ENCODE assay signal across 1 cellular context in the genomic region with DNA sequence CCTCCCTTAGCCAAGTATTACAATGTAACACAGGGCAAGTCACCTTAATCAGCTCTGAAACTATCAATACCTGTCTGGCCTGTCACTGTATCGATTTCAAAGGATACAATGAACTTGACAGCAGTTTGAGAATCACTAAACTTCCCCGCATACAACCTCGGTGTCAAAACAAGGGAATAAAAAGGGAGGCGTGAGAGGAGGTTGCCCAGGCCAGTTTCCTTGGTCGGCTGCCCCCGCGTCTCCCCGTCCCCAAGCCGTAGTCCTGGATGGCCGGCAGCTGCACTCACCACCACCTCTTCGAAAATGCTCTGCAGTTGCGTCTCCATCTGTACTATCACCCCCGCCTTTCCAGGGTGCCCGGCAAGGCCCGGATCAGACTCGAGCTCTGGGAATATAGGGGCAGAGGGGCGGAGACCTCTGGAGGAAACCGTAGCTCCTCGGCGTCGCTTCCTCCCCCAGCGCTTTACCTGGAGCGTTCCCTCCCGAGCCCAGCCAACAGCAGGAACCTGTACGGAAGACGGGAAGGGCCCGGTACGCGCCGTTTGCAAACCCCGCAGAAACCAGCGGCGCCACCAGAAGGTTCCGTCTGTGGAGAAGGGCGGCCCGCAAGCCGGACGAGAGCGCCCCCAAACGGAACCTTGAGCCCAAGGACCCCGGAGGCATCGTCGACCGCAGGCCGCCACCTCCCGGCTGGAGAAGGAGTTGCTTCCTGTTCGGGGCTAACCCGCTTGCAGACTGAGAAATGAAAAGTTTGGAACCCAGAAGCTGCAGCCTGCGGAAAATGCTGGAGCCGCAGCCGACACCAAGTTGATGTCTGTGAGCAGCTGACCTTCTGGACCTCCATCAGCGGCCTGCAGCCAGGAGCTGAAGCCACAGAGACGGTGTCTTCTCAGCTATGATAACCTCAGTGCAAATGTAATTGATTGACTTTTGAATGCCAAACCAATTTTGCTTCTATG.
TF ChIP-seq lines count a peak whose summit lies in the region.

A gene with protein sequence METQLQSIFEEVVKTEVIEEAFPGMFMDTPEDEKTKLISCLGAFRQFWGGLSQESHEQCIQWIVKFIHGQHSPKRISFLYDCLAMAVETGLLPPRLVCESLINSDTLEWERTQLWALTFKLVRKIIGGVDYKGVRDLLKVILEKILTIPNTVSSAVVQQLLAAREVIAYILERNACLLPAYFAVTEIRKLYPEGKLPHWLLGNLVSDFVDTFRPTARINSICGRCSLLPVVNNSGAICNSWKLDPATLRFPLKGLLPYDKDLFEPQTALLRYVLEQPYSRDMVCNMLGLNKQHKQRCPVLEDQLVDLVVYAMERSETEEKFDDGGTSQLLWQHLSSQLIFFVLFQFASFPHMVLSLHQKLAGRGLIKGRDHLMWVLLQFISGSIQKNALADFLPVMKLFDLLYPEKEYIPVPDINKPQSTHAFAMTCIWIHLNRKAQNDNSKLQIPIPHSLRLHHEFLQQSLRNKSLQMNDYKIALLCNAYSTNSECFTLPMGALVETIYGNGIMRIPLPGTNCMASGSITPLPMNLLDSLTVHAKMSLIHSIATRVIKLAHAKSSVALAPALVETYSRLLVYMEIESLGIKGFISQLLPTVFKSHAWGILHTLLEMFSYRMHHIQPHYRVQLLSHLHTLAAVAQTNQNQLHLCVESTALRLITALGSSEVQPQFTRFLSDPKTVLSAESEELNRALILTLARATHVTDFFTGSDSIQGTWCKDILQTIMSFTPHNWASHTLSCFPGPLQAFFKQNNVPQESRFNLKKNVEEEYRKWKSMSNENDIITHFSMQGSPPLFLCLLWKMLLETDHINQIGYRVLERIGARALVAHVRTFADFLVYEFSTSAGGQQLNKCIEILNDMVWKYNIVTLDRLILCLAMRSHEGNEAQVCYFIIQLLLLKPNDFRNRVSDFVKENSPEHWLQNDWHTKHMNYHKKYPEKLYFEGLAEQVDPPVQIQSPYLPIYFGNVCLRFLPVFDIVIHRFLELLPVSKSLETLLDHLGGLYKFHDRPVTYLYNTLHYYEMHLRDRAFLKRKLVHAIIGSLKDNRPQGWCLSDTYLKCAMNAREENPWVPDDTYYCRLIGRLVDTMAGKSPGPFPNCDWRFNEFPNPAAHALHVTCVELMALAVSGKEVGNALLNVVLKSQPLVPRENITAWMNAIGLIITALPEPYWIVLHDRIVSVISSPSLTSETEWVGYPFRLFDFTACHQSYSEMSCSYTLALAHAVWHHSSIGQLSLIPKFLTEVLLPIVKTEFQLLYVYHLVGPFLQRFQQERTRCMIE (N-terminal part only) (minus strand): TSS at position 519 of the 959 bp plus-strand sequence. CDS start 193 bp downstream, at position 326.

TF ChIP-seq in HepG2, 621 proteins besides CTCF, POLR2A, EP300 and RAD21 (continued from another document and continues in another):
- TF ChIP-seq TARDBP (CRISPR knock-in tag; IDR thresholded peaks at IDR 0.05) = peak; percentile 100
- TF ChIP-seq MAF1 (CRISPR knock-in tag; IDR thresholded peaks at IDR 0.05; ENCODE audit: borderline replicate concordance) = peak; percentile 100
- peak; percentile 98 for TF ChIP-seq ZNF333 (CRISPR knock-in tag; IDR thresholded peaks at IDR 0.05; ENCODE audit: borderline replicate concordance)
- TF ChIP-seq GATA4 (IDR thresholded peaks at IDR 0.05; ENCODE audit: borderline replicate concordance, low read depth) = peak; percentile 82
- TF ChIP-seq, protein P1, sequence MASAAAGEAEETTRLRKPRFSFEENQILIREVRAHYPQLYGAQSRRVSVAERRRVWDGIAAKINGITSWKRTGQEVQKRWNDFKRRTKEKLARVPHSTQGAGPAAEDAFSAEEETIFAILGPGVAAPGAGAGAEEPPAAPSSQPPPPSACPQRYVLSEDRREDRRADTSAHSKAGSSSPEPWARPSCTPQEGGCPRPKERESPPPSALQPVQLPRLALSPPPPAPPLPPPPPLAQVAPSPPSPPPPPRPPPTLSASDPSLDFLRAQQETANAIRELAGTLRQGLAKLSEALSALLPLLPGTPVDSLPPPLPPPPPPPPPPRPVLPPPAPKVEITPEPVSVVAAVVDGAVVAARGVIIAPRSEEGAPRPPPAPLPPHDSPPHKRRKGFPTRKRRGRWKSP (CRISPR knock-in tag; IDR thresholded peaks at IDR 0.05) = peak; percentile 96
- TF ChIP-seq RFX3 (CRISPR knock-in tag; IDR thresholded peaks at IDR 0.05) = peak; percentile 34; the same call in 1 of the 2 replicates
- TF ChIP-seq SMAD1 (CRISPR knock-in tag; IDR thresholded peaks at IDR 0.05; ENCODE audit: borderline replicate concordance, low read depth) = peak; percentile 99; the same call in 1 of the 2 replicates
- TF ChIP-seq SETDB1 (CRISPR knock-in tag; IDR thresholded peaks at IDR 0.05; ENCODE audit: borderline replicate concordance) = no peak
- TF ChIP-seq ZNF235 (CRISPR knock-in tag; IDR thresholded peaks at IDR 0.05; ENCODE audit: borderline replicate concordance) = no peak; the same call in 1 of the 2 replicates
- peak; percentile 93; the same call in 1 of the 2 replicates for TF ChIP-seq ZNF724P (CRISPR knock-in tag; IDR thresholded peaks at IDR 0.05; ENCODE audit: borderline replicate concordance)
- TF ChIP-seq ZNF292 (CRISPR knock-in tag; IDR thresholded peaks at IDR 0.05; ENCODE audit: borderline replicate concordance, low read depth) = peak; percentile 96; the same call in 1 of the 2 replicates
- TF ChIP-seq ZNF841 (CRISPR knock-in tag; IDR thresholded peaks at IDR 0.05; ENCODE audit: borderline replicate concordance) = peak; percentile 83; the same call in 1 of the 2 replicates
- TF ChIP-seq RNF2 (conservative IDR thresholded peaks at IDR 0.05; ENCODE audit: low read depth) = peak; percentile 91
- TF ChIP-seq, protein P2, sequence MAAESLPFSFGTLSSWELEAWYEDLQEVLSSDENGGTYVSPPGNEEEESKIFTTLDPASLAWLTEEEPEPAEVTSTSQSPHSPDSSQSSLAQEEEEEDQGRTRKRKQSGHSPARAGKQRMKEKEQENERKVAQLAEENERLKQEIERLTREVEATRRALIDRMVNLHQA (CRISPR knock-in tag; IDR thresholded peaks at IDR 0.05) = peak; percentile 88
- peak; percentile 64; the same call in 1 of the 2 replicates for TF ChIP-seq HMG20A (CRISPR knock-in tag; IDR thresholded peaks at IDR 0.05; ENCODE audit: borderline replicate concordance)
- TF ChIP-seq FLYWCH1 (CRISPR knock-in tag; IDR thresholded peaks at IDR 0.05) = no peak; the same call in 1 of the 2 replicates
- TF ChIP-seq, protein P3, sequence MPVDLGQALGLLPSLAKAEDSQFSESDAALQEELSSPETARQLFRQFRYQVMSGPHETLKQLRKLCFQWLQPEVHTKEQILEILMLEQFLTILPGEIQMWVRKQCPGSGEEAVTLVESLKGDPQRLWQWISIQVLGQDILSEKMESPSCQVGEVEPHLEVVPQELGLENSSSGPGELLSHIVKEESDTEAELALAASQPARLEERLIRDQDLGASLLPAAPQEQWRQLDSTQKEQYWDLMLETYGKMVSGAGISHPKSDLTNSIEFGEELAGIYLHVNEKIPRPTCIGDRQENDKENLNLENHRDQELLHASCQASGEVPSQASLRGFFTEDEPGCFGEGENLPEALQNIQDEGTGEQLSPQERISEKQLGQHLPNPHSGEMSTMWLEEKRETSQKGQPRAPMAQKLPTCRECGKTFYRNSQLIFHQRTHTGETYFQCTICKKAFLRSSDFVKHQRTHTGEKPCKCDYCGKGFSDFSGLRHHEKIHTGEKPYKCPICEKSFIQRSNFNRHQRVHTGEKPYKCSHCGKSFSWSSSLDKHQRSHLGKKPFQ (CRISPR knock-in tag; IDR thresholded peaks at IDR 0.05; ENCODE audit: insufficient replicate concordance) = no peak
- TF ChIP-seq ZNF501 (CRISPR knock-in tag; IDR thresholded peaks at IDR 0.05) = peak; percentile 100
- TF ChIP-seq SALL2 (CRISPR knock-in tag; IDR thresholded peaks at IDR 0.05) = peak; percentile 100
- peak; percentile 97 for TF ChIP-seq ELF1 (CRISPR knock-in tag; IDR thresholded peaks at IDR 0.05)
- TF ChIP-seq ZNF468 (CRISPR knock-in tag; IDR thresholded peaks at IDR 0.05) = no peak
- TF ChIP-seq PHF20 (CRISPR knock-in tag; IDR thresholded peaks at IDR 0.05) = peak; percentile 100
- no peak for TF ChIP-seq SYNCRIP (IDR thresholded peaks at IDR 0.05; ENCODE audit: insufficient read depth, low read depth, low read length)
- TF ChIP-seq ZNF773 (CRISPR knock-in tag; IDR thresholded peaks at IDR 0.05; ENCODE audit: borderline replicate concordance) = peak; percentile 98
- TF ChIP-seq, protein P4, sequence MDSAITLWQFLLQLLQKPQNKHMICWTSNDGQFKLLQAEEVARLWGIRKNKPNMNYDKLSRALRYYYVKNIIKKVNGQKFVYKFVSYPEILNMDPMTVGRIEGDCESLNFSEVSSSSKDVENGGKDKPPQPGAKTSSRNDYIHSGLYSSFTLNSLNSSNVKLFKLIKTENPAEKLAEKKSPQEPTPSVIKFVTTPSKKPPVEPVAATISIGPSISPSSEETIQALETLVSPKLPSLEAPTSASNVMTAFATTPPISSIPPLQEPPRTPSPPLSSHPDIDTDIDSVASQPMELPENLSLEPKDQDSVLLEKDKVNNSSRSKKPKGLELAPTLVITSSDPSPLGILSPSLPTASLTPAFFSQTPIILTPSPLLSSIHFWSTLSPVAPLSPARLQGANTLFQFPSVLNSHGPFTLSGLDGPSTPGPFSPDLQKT (CRISPR knock-in tag; IDR thresholded peaks at IDR 0.05; ENCODE audit: borderline replicate concordance) = no peak
- peak; percentile 80 for TF ChIP-seq ZNF652 (CRISPR knock-in tag; IDR thresholded peaks at IDR 0.05; ENCODE audit: borderline replicate concordance, low read depth)
- TF ChIP-seq ZFY (CRISPR knock-in tag; IDR thresholded peaks at IDR 0.05) = peak; percentile 95
- peak; percentile 93; the same call in 1 of the 2 replicates for TF ChIP-seq EHMT2 (IDR thresholded peaks at IDR 0.05; ENCODE audit: borderline replicate concordance, low read depth, low read length)
- TF ChIP-seq MAZ (IDR thresholded peaks at IDR 0.05; ENCODE audit: borderline replicate concordance, low read depth, low read length) = peak; percentile 92
- TF ChIP-seq MAZ (CRISPR knock-in tag; IDR thresholded peaks at IDR 0.05; ENCODE audit: low read depth) = peak; percentile 97
- TF ChIP-seq AKAP8 (CRISPR knock-in tag; IDR thresholded peaks at IDR 0.05) = peak; percentile 81; the same call in 1 of the 2 replicates
- TF ChIP-seq, protein P5, sequence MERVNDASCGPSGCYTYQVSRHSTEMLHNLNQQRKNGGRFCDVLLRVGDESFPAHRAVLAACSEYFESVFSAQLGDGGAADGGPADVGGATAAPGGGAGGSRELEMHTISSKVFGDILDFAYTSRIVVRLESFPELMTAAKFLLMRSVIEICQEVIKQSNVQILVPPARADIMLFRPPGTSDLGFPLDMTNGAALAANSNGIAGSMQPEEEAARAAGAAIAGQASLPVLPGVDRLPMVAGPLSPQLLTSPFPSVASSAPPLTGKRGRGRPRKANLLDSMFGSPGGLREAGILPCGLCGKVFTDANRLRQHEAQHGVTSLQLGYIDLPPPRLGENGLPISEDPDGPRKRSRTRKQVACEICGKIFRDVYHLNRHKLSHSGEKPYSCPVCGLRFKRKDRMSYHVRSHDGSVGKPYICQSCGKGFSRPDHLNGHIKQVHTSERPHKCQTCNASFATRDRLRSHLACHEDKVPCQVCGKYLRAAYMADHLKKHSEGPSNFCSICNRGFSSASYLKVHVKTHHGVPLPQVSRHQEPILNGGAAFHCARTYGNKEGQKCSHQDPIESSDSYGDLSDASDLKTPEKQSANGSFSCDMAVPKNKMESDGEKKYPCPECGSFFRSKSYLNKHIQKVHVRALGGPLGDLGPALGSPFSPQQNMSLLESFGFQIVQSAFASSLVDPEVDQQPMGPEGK (CRISPR knock-in tag; IDR thresholded peaks at IDR 0.05) = peak; percentile 85
- peak; percentile 97 for TF ChIP-seq ZFP37 (CRISPR knock-in tag; IDR thresholded peaks at IDR 0.05; ENCODE audit: borderline replicate concordance)
- TF ChIP-seq TSC22D2 (CRISPR knock-in tag; IDR thresholded peaks at IDR 0.05; ENCODE audit: borderline replicate concordance) = peak; percentile 97
- peak; percentile 99 for TF ChIP-seq ELF3 (CRISPR knock-in tag; IDR thresholded peaks at IDR 0.05)
- TF ChIP-seq SATB2 (CRISPR knock-in tag; IDR thresholded peaks at IDR 0.05) = peak; percentile 69; the same call in 1 of the 2 replicates
- TF ChIP-seq, protein P6, sequence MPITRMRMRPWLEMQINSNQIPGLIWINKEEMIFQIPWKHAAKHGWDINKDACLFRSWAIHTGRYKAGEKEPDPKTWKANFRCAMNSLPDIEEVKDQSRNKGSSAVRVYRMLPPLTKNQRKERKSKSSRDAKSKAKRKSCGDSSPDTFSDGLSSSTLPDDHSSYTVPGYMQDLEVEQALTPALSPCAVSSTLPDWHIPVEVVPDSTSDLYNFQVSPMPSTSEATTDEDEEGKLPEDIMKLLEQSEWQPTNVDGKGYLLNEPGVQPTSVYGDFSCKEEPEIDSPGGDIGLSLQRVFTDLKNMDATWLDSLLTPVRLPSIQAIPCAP (CRISPR knock-in tag; IDR thresholded peaks at IDR 0.05; ENCODE audit: low read depth) = peak; percentile 91
- TF ChIP-seq, protein P7, sequence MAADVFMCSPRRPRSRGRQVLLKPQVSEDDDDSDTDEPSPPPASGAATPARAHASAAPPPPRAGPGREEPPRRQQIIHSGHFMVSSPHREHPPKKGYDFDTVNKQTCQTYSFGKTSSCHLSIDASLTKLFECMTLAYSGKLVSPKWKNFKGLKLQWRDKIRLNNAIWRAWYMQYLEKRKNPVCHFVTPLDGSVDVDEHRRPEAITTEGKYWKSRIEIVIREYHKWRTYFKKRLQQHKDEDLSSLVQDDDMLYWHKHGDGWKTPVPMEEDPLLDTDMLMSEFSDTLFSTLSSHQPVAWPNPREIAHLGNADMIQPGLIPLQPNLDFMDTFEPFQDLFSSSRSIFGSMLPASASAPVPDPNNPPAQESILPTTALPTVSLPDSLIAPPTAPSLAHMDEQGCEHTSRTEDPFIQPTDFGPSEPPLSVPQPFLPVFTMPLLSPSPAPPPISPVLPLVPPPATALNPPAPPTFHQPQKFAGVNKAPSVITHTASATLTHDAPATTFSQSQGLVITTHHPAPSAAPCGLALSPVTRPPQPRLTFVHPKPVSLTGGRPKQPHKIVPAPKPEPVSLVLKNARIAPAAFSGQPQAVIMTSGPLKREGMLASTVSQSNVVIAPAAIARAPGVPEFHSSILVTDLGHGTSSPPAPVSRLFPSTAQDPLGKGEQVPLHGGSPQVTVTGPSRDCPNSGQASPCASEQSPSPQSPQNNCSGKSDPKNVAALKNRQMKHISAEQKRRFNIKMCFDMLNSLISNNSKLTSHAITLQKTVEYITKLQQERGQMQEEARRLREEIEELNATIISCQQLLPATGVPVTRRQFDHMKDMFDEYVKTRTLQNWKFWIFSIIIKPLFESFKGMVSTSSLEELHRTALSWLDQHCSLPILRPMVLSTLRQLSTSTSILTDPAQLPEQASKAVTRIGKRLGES (CRISPR knock-in tag; IDR thresholded peaks at IDR 0.05; ENCODE audit: borderline replicate concordance) = peak; percentile 78; the same call in 1 of the 2 replicates
